In the genomic region with DNA sequence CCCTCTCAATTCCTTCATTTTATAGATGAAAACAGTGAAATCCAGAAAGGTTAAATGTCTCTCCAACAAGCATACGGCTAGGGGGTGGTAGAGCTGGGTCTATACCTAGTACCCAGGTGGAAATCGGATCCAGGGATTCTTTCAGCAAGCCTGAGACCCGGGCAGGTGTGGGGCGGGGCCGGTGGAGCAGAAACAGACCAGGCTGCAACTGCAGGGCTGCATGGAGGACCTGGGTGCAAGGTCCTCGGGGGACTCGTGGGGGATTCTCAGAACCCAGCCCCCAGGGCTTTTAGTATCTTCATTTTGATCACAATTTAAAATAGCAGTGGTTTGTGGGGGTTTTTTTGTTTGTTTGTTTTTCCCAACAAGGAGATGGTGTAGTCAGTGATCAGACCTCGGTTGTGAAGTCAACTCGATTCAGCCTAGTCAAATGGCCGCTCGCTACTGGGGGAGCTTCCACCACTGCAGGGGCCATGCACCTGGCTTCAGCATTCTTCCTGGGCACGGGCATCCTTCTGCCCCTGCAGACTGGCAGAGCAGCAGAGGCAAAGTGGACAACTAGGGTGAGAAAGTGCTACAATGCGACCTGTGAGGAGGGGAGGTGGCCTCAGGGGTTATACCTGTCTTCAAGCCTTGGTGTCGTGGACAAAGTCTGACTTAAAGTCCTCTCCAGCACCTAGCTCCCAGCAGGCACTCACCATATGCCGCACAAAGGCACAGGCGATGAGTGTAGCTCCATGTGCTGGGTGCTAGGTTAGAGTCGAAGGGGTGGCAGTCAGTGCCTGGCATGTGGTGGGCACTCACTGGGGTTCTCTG, we compare ENCODE assay signal across 1 cellular context.
TF ChIP-seq lines count a peak whose summit lies in the region.

No MANE protein-coding gene starts in this region.

TF ChIP-seq in HepG2, 621 proteins besides CTCF, POLR2A, EP300 and RAD21 (continued from another document and continues in another):
- TF ChIP-seq, protein P1, sequence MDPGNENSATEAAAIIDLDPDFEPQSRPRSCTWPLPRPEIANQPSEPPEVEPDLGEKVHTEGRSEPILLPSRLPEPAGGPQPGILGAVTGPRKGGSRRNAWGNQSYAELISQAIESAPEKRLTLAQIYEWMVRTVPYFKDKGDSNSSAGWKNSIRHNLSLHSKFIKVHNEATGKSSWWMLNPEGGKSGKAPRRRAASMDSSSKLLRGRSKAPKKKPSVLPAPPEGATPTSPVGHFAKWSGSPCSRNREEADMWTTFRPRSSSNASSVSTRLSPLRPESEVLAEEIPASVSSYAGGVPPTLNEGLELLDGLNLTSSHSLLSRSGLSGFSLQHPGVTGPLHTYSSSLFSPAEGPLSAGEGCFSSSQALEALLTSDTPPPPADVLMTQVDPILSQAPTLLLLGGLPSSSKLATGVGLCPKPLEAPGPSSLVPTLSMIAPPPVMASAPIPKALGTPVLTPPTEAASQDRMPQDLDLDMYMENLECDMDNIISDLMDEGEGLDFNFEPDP (CRISPR knock-in tag; conservative IDR thresholded peaks at IDR 0.05) = 0 out of 2 replicates have a peak, but pooled peaks have one; percentile 60
- TF ChIP-seq KAT7 (CRISPR knock-in tag; IDR thresholded peaks at IDR 0.05; ENCODE audit: borderline replicate concordance) = no peak
- TF ChIP-seq U2AF1 (optimal IDR thresholded peaks at IDR 0.05; ENCODE audit: low read depth, low read length) = no peak
- TF ChIP-seq, protein P2, sequence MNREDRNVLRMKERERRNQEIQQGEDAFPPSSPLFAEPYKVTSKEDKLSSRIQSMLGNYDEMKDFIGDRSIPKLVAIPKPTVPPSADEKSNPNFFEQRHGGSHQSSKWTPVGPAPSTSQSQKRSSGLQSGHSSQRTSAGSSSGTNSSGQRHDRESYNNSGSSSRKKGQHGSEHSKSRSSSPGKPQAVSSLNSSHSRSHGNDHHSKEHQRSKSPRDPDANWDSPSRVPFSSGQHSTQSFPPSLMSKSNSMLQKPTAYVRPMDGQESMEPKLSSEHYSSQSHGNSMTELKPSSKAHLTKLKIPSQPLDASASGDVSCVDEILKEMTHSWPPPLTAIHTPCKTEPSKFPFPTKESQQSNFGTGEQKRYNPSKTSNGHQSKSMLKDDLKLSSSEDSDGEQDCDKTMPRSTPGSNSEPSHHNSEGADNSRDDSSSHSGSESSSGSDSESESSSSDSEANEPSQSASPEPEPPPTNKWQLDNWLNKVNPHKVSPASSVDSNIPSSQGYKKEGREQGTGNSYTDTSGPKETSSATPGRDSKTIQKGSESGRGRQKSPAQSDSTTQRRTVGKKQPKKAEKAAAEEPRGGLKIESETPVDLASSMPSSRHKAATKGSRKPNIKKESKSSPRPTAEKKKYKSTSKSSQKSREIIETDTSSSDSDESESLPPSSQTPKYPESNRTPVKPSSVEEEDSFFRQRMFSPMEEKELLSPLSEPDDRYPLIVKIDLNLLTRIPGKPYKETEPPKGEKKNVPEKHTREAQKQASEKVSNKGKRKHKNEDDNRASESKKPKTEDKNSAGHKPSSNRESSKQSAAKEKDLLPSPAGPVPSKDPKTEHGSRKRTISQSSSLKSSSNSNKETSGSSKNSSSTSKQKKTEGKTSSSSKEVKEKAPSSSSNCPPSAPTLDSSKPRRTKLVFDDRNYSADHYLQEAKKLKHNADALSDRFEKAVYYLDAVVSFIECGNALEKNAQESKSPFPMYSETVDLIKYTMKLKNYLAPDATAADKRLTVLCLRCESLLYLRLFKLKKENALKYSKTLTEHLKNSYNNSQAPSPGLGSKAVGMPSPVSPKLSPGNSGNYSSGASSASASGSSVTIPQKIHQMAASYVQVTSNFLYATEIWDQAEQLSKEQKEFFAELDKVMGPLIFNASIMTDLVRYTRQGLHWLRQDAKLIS (CRISPR knock-in tag; IDR thresholded peaks at IDR 0.05) = no peak
- TF ChIP-seq GPBP1L1 (CRISPR knock-in tag; IDR thresholded peaks at IDR 0.05) = no peak
- TF ChIP-seq ZNF737 (CRISPR knock-in tag; IDR thresholded peaks at IDR 0.05; ENCODE audit: borderline replicate concordance) = no peak
- TF ChIP-seq THAP7 (CRISPR knock-in tag; IDR thresholded peaks at IDR 0.05) = no peak
- TF ChIP-seq ZNF576 (CRISPR knock-in tag; IDR thresholded peaks at IDR 0.05) = no peak
- TF ChIP-seq ZNF678 (CRISPR knock-in tag; IDR thresholded peaks at IDR 0.05) = no peak
- TF ChIP-seq NFIB (CRISPR knock-in tag; IDR thresholded peaks at IDR 0.05; ENCODE audit: borderline replicate concordance) = no peak
- TF ChIP-seq, protein P3, sequence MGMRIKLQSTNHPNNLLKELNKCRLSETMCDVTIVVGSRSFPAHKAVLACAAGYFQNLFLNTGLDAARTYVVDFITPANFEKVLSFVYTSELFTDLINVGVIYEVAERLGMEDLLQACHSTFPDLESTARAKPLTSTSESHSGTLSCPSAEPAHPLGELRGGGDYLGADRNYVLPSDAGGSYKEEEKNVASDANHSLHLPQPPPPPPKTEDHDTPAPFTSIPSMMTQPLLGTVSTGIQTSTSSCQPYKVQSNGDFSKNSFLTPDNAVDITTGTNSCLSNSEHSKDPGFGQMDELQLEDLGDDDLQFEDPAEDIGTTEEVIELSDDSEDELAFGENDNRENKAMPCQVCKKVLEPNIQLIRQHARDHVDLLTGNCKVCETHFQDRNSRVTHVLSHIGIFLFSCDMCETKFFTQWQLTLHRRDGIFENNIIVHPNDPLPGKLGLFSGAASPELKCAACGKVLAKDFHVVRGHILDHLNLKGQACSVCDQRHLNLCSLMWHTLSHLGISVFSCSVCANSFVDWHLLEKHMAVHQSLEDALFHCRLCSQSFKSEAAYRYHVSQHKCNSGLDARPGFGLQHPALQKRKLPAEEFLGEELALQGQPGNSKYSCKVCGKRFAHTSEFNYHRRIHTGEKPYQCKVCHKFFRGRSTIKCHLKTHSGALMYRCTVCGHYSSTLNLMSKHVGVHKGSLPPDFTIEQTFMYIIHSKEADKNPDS (CRISPR knock-in tag; IDR thresholded peaks at IDR 0.05) = no peak
- no peak for TF ChIP-seq FOXM1 (CRISPR knock-in tag; IDR thresholded peaks at IDR 0.05)
- TF ChIP-seq ZNF383 (CRISPR knock-in tag; IDR thresholded peaks at IDR 0.05; ENCODE audit: borderline replicate concordance) = no peak
- no peak for TF ChIP-seq ZMYM3 (CRISPR knock-in tag; IDR thresholded peaks at IDR 0.05)
- TF ChIP-seq HNRNPUL1 (IDR thresholded peaks at IDR 0.05; ENCODE audit: low read depth, low read length) = no peak
- no peak for TF ChIP-seq SCMH1 (CRISPR knock-in tag; IDR thresholded peaks at IDR 0.05; ENCODE audit: borderline replicate concordance)
- TF ChIP-seq FLYWCH1 (CRISPR knock-in tag; IDR thresholded peaks at IDR 0.05) = no peak
- 0 out of 2 replicates have a peak, but pooled peaks have one; percentile 27 for TF ChIP-seq ZBTB34 (CRISPR knock-in tag; IDR thresholded peaks at IDR 0.05)
- no peak for TF ChIP-seq ZNF17 (CRISPR knock-in tag; IDR thresholded peaks at IDR 0.05)
- TF ChIP-seq PLSCR1 (CRISPR knock-in tag; IDR thresholded peaks at IDR 0.05; ENCODE audit: borderline replicate concordance) = no peak
- TF ChIP-seq ZNF709 (CRISPR knock-in tag; IDR thresholded peaks at IDR 0.05) = peak; percentile 6; the same call in 1 of the 2 replicates
- TF ChIP-seq DPF2 (CRISPR knock-in tag; IDR thresholded peaks at IDR 0.05; ENCODE audit: borderline replicate concordance, low read depth) = no peak
- TF ChIP-seq MXI1 (IDR thresholded peaks at IDR 0.05; ENCODE audit: borderline replicate concordance, low read depth, low read length) = peak; percentile 20; the same call in 1 of the 3 replicates
- TF ChIP-seq GABPA (IDR thresholded peaks at IDR 0.05; ENCODE audit: low read depth, low read length) = no peak
- no peak for TF ChIP-seq GABPA (CRISPR knock-in tag; IDR thresholded peaks at IDR 0.05; ENCODE audit: low read depth)
- TF ChIP-seq ZFP1 (CRISPR knock-in tag; IDR thresholded peaks at IDR 0.05) = no peak
- TF ChIP-seq, protein P4, sequence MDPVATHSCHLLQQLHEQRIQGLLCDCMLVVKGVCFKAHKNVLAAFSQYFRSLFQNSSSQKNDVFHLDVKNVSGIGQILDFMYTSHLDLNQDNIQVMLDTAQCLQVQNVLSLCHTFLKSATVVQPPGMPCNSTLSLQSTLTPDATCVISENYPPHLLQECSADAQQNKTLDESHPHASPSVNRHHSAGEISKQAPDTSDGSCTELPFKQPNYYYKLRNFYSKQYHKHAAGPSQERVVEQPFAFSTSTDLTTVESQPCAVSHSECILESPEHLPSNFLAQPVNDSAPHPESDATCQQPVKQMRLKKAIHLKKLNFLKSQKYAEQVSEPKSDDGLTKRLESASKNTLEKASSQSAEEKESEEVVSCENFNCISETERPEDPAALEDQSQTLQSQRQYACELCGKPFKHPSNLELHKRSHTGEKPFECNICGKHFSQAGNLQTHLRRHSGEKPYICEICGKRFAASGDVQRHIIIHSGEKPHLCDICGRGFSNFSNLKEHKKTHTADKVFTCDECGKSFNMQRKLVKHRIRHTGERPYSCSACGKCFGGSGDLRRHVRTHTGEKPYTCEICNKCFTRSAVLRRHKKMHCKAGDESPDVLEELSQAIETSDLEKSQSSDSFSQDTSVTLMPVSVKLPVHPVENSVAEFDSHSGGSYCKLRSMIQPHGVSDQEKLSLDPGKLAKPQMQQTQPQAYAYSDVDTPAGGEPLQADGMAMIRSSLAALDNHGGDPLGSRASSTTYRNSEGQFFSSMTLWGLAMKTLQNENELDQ (CRISPR knock-in tag; IDR thresholded peaks at IDR 0.05; ENCODE audit: borderline replicate concordance) = no peak
- no peak for TF ChIP-seq ZMAT3 (CRISPR knock-in tag; conservative IDR thresholded peaks at IDR 0.05)
- TF ChIP-seq ZNF615 (CRISPR knock-in tag; IDR thresholded peaks at IDR 0.05; ENCODE audit: borderline replicate concordance) = 0 out of 2 replicates have a peak, but pooled peaks have one; percentile 61
- TF ChIP-seq DMAP1 (CRISPR knock-in tag; IDR thresholded peaks at IDR 0.05) = no peak; the same call in 1 of the 2 replicates
- TF ChIP-seq NAIF1 (CRISPR knock-in tag; IDR thresholded peaks at IDR 0.05; ENCODE audit: borderline replicate concordance) = no peak
- TF ChIP-seq ZNF558 (CRISPR knock-in tag; IDR thresholded peaks at IDR 0.05; ENCODE audit: borderline replicate concordance) = no peak
- TF ChIP-seq SKI (IDR thresholded peaks at IDR 0.05; ENCODE audit: partially characterized antibody) = no peak
- no peak for TF ChIP-seq YEATS4 (CRISPR knock-in tag; IDR thresholded peaks at IDR 0.05; ENCODE audit: borderline replicate concordance)
- no peak for TF ChIP-seq ZNF512 (CRISPR knock-in tag; IDR thresholded peaks at IDR 0.05)
- TF ChIP-seq ZFX (CRISPR knock-in tag; IDR thresholded peaks at IDR 0.05; ENCODE audit: low read depth) = no peak; the same call in 1 of the 2 replicates
- TF ChIP-seq ZNF180 (CRISPR knock-in tag; IDR thresholded peaks at IDR 0.05; ENCODE audit: borderline replicate concordance, low read depth) = no peak
- no peak for TF ChIP-seq SALL2 (CRISPR knock-in tag; IDR thresholded peaks at IDR 0.05)
- no peak for TF ChIP-seq PHF5A (CRISPR knock-in tag; IDR thresholded peaks at IDR 0.05; ENCODE audit: low read depth, unreplicated experiment)
